Comparison of ENCODE assay signal across 8 cellular contexts in the genomic region with DNA sequence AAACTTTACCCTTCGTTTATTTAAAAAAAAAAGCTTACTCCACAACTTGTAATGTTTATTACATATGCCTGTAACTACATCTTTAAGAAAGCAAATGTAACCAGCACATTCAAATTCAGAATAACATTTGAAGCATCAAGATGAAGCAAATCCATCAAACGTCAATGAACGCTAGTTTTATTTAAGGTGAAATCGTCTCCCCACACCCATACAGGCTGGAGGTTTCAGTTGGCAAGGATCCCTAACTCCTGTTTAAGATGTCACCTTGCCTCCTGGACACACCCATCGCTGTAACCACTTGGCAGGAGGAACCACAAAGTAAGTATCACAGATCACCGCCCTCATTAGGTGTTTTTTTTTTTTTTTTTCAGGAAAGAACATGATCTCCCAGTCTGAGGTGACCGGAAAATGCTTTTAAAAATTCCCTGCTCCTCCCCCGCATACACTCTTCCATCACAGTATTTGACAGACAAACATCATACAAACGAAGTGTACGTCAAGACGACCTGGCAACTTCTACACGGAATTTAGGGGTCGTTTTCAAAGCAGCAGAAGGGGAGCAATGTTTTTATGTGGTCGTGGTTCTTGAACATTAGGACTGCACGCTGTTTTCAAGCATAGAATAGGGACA. TPM values are rescaled to one million over a fixed set of nuclear protein-coding genes. Genes with fewer than 3 reads are reported as not detected.
DNase-seq lines count a peak whose midpoint lies in the region; TF ChIP-seq lines count a peak whose summit lies in the region.

No MANE protein-coding gene starts in this region.

- H3K4me1 ChIP-seq in A673 (ENCODE audit: insufficient read depth, low read length, poor library complexity, severe bottlenecking) (peaks cover 37% of the 10 kb centered on the region), adipocyte (ENCODE audit: control insufficient read depth, insufficient read depth, low read length) (peaks cover 40% of the 10 kb centered on the region), iPS DF 6.9 (ENCODE audit: control insufficient read depth, insufficient read depth, low read length) (peaks cover 1% of the 10 kb centered on the region; the same call in 1 of the 2 replicates), skeletal muscle tissue (ENCODE audit: control insufficient read depth in 3 of 3, insufficient read depth in 3 of 3, low read length in 3 of 3) (peaks cover 17 to 41% (median 28%) of the 10 kb centered on the region in 3 donors)

- no TSS peak for BruUV-seq in A673 (replicated peaks; lab: Mats Ljungman, UMichigan)

- H3K9me3 ChIP-seq in A673 (ENCODE audit: low read depth, low read length, poor library complexity, severe bottlenecking) = no peaks in the 10 kb centered on the region
- no peaks in the 10 kb centered on the region for H3K9me3 ChIP-seq in adipocyte (ENCODE audit: control insufficient read depth, low read length)
- no peaks in the 10 kb centered on the region for H3K9me3 ChIP-seq in iPS DF 6.9 (ENCODE audit: control insufficient read depth, insufficient read depth, low read length)
- no peaks in the 10 kb centered on the region for H3K9me3 ChIP-seq in skeletal muscle tissue (ENCODE audit: control insufficient read depth in 3 of 3, low read length in 3 of 3)

- H3K4me3 ChIP-seq in A673 (ENCODE audit: low read depth, low read length, poor library complexity, severe bottlenecking) (peak overlapping the region; percentile 99), adipocyte (ENCODE audit: low read length) (peak overlapping the region; percentile 88), iPS DF 6.9 (ENCODE audit: low read length) (peak overlapping the region; percentile 97; the same call in 1 of the 2 replicates), skeletal muscle tissue (ENCODE audit: low read length in 3 of 3) (peak overlapping the region; percentile 82 to 98 (median 92))

- CTCF ChIA-PET in A673 (lab: Charles Lee) = no interaction called here

- H3K27me3 ChIP-seq in A673 (replicated peaks; ENCODE audit: insufficient read depth, low read depth, low read length, poor library complexity) = no peaks in the 10 kb centered on the region
- H3K27me3 ChIP-seq in adipocyte (replicated peaks; ENCODE audit: control insufficient read depth, insufficient read depth, low read length) = no peaks in the 10 kb centered on the region
- H3K27me3 ChIP-seq in iPS DF 6.9 (ENCODE audit: control insufficient read depth, insufficient read depth, low read length) = no peaks in the 10 kb centered on the region
- no peaks in the 10 kb centered on the region for H3K27me3 ChIP-seq in skeletal muscle tissue (ENCODE audit: control insufficient read depth in 3 of 3, insufficient read depth in 3 of 3, low read length in 3 of 3)

- H3K27ac ChIP-seq in A673 (ENCODE audit: low read depth, low read length, poor library complexity, severe bottlenecking) (peak overlapping the region; percentile 100), iPS DF 6.9 (ENCODE audit: low read length) (no peak overlapping the region), skeletal muscle tissue (ENCODE audit: low read depth, low read length) (peak overlapping the region; percentile 100)

- intact Hi-C loops in A673 (cut with micrococcal nuclease; ENCODE audit: unreplicated experiment) = no loop called here

- peak; percentile 37 for DNase-seq in A673 (ENCODE audit: low spot score)
- DNase-seq in GM10266 (ENCODE audit: extremely low spot score) = peak; percentile 42
- DNase-seq in NCI-H748 (lab: John Stamatoyannopoulos, UW; ENCODE audit: unreplicated experiment) = peak; percentile 51
- peak; percentile 67 for DNase-seq in adipocyte (ENCODE audit: low read depth)
- no peak for DNase-seq in iPS DF 6.9 (ENCODE audit: low read depth, low spot score)
- DNase-seq in amygdala (lab: John Stamatoyannopoulos, UW) = no peak
- DNase-seq in GDM1 (lab: John Stamatoyannopoulos, UW) = no peak

- H3K36me3 ChIP-seq in A673 (ENCODE audit: insufficient read depth, low read length, poor library complexity, severe bottlenecking) (peaks cover 32% of the 10 kb centered on the region), adipocyte (ENCODE audit: control insufficient read depth, insufficient read depth, low read length, severe bottlenecking) (peaks cover 7% of the 10 kb centered on the region), iPS DF 6.9 (ENCODE audit: control insufficient read depth, insufficient read depth, low read length) (no peaks in the 10 kb centered on the region), skeletal muscle tissue (ENCODE audit: control insufficient read depth in 3 of 3, insufficient read depth in 3 of 3, low read length in 3 of 3) (no peaks in the 10 kb centered on the region)

- POLR2A ChIA-PET in A673 (lab: Charles Lee; ENCODE audit: low non-redundant PET) = interaction anchor here (0.7 kb wide), 1 partner anchor 22 kb away, joined by 6 read pairs; no protein-coding TSS in a partner anchor

- TF ChIP-seq CTCF in A673 (conservative IDR thresholded peaks at IDR 0.05; ENCODE audit: low read depth, low read length) (no peak), GM10266 (IDR thresholded peaks at IDR 0.05; ENCODE audit: control insufficient read depth, insufficient read depth, low read depth, missing control alignments) (no peak)

- no CpG with 5 or more reads among the region's 15 CpGs for WGBS in iPS DF 6.9 (ENCODE audit: insufficient coverage, insufficient read length)

- H3K9ac ChIP-seq in adipocyte (ENCODE audit: low read length) (peak overlapping the region; percentile 98), skeletal muscle tissue (ENCODE audit: low read depth in 1 of 3, low read length in 3 of 3) (peak overlapping the region; percentile 85 to 100 (median 98))

RNA-seq across cellular contexts. Expression of a gene that starts 1.5 kb away (rescaled TPM):
- total RNA-seq in A673 (2021) (477 and 520 TPM in 2 replicates), skeletal muscle tissue (289 TPM)

RNA-seq across cellular contexts. Expression of a gene that starts 19.7 kb away (rescaled TPM):
- total RNA-seq in A673 (2021) = 0.37 and 0.75 TPM in 2 replicates
- not detected for total RNA-seq in skeletal muscle tissue

Comparison
In these comparisons a context has a peak if more than half of its experiments do, and no peak if none do; other contexts are left out.
1. DNase-seq: peak in A673 (single experiment), GM10266 (single experiment), NCI-H748 (single experiment) and adipocyte (single experiment); none in iPS DF 6.9 (single experiment), amygdala (0 of 56) and GDM1 (single experiment).
2. Peak in every context shown above with its lines, with median percentiles within 50 percentile points of each other: H3K4me3 ChIP-seq.